ENCODE assay signal across 1 cellular context in the genomic region with DNA sequence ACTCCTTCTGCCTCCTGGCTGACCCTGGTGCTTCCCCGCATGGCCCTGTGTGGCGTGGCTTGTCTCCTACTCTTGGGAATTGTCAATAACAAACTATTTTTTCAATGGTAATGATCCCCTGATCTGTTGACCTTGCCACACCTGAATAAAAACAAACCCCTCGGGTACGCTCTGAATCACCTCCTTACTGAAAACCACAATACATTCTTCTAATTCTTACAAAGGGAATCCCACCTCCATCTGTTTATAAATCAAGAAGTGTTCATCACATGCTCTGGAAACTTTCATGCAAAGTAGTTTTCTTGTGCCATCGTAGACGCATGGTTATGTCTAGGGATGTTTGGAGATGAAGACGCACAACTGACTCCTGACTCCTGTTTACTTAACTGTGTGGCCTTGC.
TF ChIP-seq lines count a peak whose summit lies in the region.

No MANE protein-coding gene starts in this region.

TF ChIP-seq in WTC11, 78 proteins besides CTCF, POLR2A, EP300 and RAD21 (continued from another document):
- TF ChIP-seq, protein P1, sequence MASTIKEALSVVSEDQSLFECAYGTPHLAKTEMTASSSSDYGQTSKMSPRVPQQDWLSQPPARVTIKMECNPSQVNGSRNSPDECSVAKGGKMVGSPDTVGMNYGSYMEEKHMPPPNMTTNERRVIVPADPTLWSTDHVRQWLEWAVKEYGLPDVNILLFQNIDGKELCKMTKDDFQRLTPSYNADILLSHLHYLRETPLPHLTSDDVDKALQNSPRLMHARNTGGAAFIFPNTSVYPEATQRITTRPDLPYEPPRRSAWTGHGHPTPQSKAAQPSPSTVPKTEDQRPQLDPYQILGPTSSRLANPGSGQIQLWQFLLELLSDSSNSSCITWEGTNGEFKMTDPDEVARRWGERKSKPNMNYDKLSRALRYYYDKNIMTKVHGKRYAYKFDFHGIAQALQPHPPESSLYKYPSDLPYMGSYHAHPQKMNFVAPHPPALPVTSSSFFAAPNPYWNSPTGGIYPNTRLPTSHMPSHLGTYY (CRISPR knock-in tag; IDR thresholded peaks at IDR 0.05): no peak
- TF ChIP-seq JUN (CRISPR knock-in tag; IDR thresholded peaks at IDR 0.05): no peak
- no peak for TF ChIP-seq RORB (CRISPR knock-in tag; IDR thresholded peaks at IDR 0.05)
- no peak for TF ChIP-seq TP53 (CRISPR knock-in tag; IDR thresholded peaks at IDR 0.05)
- TF ChIP-seq, protein P2, sequence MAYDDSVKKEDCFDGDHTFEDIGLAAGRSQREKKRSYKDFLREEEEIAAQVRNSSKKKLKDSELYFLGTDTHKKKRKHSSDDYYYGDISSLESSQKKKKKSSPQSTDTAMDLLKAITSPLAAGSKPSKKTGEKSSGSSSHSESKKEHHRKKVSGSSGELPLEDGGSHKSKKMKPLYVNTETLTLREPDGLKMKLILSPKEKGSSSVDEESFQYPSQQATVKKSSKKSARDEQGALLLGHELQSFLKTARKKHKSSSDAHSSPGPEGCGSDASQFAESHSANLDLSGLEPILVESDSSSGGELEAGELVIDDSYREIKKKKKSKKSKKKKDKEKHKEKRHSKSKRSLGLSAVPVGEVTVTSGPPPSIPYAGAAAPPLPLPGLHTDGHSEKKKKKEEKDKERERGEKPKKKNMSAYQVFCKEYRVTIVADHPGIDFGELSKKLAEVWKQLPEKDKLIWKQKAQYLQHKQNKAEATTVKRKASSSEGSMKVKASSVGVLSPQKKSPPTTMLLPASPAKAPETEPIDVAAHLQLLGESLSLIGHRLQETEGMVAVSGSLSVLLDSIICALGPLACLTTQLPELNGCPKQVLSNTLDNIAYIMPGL (CRISPR knock-in tag; IDR thresholded peaks at IDR 0.05): no peak
- TF ChIP-seq, protein P3, sequence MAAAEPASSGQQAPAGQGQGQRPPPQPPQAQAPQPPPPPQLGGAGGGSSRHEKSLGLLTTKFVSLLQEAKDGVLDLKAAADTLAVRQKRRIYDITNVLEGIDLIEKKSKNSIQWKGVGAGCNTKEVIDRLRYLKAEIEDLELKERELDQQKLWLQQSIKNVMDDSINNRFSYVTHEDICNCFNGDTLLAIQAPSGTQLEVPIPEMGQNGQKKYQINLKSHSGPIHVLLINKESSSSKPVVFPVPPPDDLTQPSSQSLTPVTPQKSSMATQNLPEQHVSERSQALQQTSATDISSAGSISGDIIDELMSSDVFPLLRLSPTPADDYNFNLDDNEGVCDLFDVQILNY (CRISPR knock-in tag; IDR thresholded peaks at IDR 0.05): no peak
